16 cellular contexts compared by ENCODE assay signal in genomic region chr2:48450936-48451602, GRCh38. TPM values are rescaled to one million over a fixed set of nuclear protein-coding genes. Genes with fewer than 3 reads are reported as not detected.
A peak's percentile ranks its signal among the peaks of the same experiment; 100 is the strongest.
DNase-seq lines count a peak whose midpoint lies in the region; ATAC-seq and TF ChIP-seq lines count a peak whose summit lies in the region.
"Had no signal": no experiment of that assay in that cellular context is flagged by ENCODE, and none has a peak within 500 bp of the region (broad histone marks: within the 10 kb centered on the region; RNA-seq: fewer than 3 reads in every experiment).

No MANE protein-coding gene starts in this region.

- peak overlapping the region in 1 of 10 donors; percentile 22 for H3K4me3 Mint-ChIP-seq in naive thymus-derived CD8-positive, alpha-beta T cell
- H3K4me3 Mint-ChIP-seq: WTC11 had no signal

- POLR2A ChIA-PET in naive thymus-derived CD8-positive, alpha-beta T cell (lab: Charles Lee): interaction anchor here (0.9 kb wide), 1 partner anchor 8 kb away, joined by 3 read pairs; no protein-coding TSS in a partner anchor

- peaks cover 0 to 36% (median 16%) of the 10 kb centered on the region in 3 donors for H3K36me3 Mint-ChIP-seq in naive thymus-derived CD8-positive, alpha-beta T cell

- TF ChIP-seq CTCF in coronary artery (IDR thresholded peaks at IDR 0.05): no peak

- peak overlapping the region; percentile 36 to 38 for H3K27ac ChIP-seq in coronary artery
- H3K27ac ChIP-seq: RWPE1 had no signal

- no peak overlapping the region for H3K4me3 ChIP-seq in coronary artery
- H3K4me3 ChIP-seq: gastroesophageal sphincter, testis had no signal

- no peaks in the 10 kb centered on the region for H3K27me3 Mint-ChIP-seq in naive thymus-derived CD8-positive, alpha-beta T cell
- H3K27me3 Mint-ChIP-seq: naive B cell had no signal

- no peak for ATAC-seq in naive thymus-derived CD8-positive, alpha-beta T cell
- ATAC-seq in HG03159 (IDR thresholded peaks at IDR 0.05; ENCODE audit: unreplicated experiment): no peak
- ATAC-seq: gastroesophageal sphincter, WTC11 had no signal

- no peaks in the 10 kb centered on the region for H3K9me3 Mint-ChIP-seq in naive thymus-derived CD8-positive, alpha-beta T cell
- H3K9me3 Mint-ChIP-seq: naive B cell, WTC11 had no signal

- H3K27ac Mint-ChIP-seq in naive thymus-derived CD8-positive, alpha-beta T cell: peak overlapping the region; percentile 60 to 96 (median 82)

- peaks cover 22 to 60% (median 55%) of the 10 kb centered on the region in 4 donors for H3K4me1 Mint-ChIP-seq in naive thymus-derived CD8-positive, alpha-beta T cell

- DNase-seq in D341Med (ENCODE audit: low spot score): peak; percentile 37
- peak; percentile 5 for DNase-seq in NCI-H69 (lab: John Stamatoyannopoulos, UW)
- no peak for DNase-seq in coronary artery (ENCODE audit: low spot score)
- no peak for DNase-seq in naive thymus-derived CD8-positive, alpha-beta T cell
- DNase-seq in UCSD-AML1 (lab: John Stamatoyannopoulos, UW; ENCODE audit: unreplicated experiment): no peak
- DNase-seq in NCI-H2081 treated with DMSO at 0.1 percent for 48 hours (lab: John Stamatoyannopoulos, UW): no peak
- DNase-seq in inferior parietal cortex (ENCODE audit: extremely low spot score): no peak
- DNase-seq: activated effector memory CD4-positive, alpha-beta T cell treated with Interleukin-2 at 50 U/mL for 16 hours; naive B cell; NCI-H1048; posterior cingulate gyrus; testis had no signal

RNA-seq across cellular contexts. Expression of gene PPP1R21, which starts 10.5 kb away (rescaled TPM):
- total RNA-seq in naive thymus-derived CD8-positive, alpha-beta T cell: 10 to 100 TPM; 40.4 to 46.2 TPM
- 10 to 100 TPM; 16.5 to 23.2 (median 22.0) TPM for polyA plus RNA-seq in naive thymus-derived CD8-positive, alpha-beta T cell

Comparison
In these comparisons a context has a peak if more than half of its experiments do, and no peak if none do; other contexts are left out.
1. DNase-seq: peak in D341Med (single experiment) and NCI-H69 (single experiment); none in coronary artery (single experiment), naive thymus-derived CD8-positive, alpha-beta T cell (0 of 10), UCSD-AML1 (single experiment), NCI-H2081 treated with DMSO at 0.1 percent for 48 hours (single experiment) and inferior parietal cortex (single experiment).